Comparison of ENCODE assay signal across 8 cellular contexts in genomic region chr1:17709981-17710380, GRCh38. TPM values are rescaled to one million over a fixed set of nuclear protein-coding genes. Genes with fewer than 3 reads are reported as not detected.
"Had no signal": no experiment of that assay in that cellular context is flagged by ENCODE, and none has a peak within 500 bp of the region (broad histone marks: within the 10 kb centered on the region; RNA-seq: fewer than 3 reads in every experiment).

No MANE protein-coding gene starts in this region.

- H3K9ac ChIP-seq: KMS-11 had no signal

- ATAC-seq: HepG2 had no signal

- H3K27ac ChIP-seq: HL-60, KMS-11 had no signal

- H3K4me2 ChIP-seq: KMS-11 had no signal

- FAIRE-seq: HepG2, HTR-8/SVneo had no signal

- DNase-seq: IMR-90, KBM-7, KG1 had no signal

RNA-seq across cellular contexts. Expression of gene ACTL8, which starts 45.2 kb away (rescaled TPM):
- polyA plus RNA-seq: IgD-negative memory B cell had no signal
